18 cellular contexts compared by ENCODE assay signal in genomic region chr2:197405582-197405981, GRCh38. TPM values are rescaled to one million over a fixed set of nuclear protein-coding genes. Genes with fewer than 3 reads are reported as not detected.
DNase-seq lines count a peak whose midpoint lies in the region; ATAC-seq, FAIRE-seq and TF ChIP-seq lines count a peak whose summit lies in the region.
"Had no signal": no experiment of that assay in that cellular context is flagged by ENCODE, and none has a peak within 500 bp of the region (broad histone marks: within the 10 kb centered on the region; RNA-seq: fewer than 3 reads in every experiment).

No MANE protein-coding gene starts in this region.

- 79% methylated on average over 2 of the region's 2 CpGs for WGBS in K562 (ENCODE audit: insufficient coverage, low coverage, missing lambda C conversion rate)

- BruUV-seq in K562 (replicated peaks; lab: Mats Ljungman, UMichigan): no TSS peak

- TF ChIP-seq RAD21 in K562 (CRISPR knock-in tag; conservative IDR thresholded peaks at IDR 0.05 in 1 of 2, IDR thresholded peaks at IDR 0.05 in 1 of 2): no peak

- H3K27me3 ChIP-seq in K562 (ENCODE audit: control insufficient read depth in 2 of 2, insufficient read depth in 2 of 2, low read length in 2 of 2) (no peaks in the 10 kb centered on the region), SJCRH30 (no peaks in the 10 kb centered on the region)
- H3K27me3 ChIP-seq: BLaER1 treated with 17β-estradiol and CSF1 and Interleukin-3, amounts not matched to agents 10 nM and 100 nM had no signal

- FAIRE-seq in G401.6 (lab: Jason Lieb, UNC) (peak; percentile 60), K562 (lab: Jason Lieb, UNC) (no peak), islet of Langerhans (lab: Jason Lieb, UNC) (peak; percentile 71)
- FAIRE-seq: GM12891, GM19239 had no signal

- TF ChIP-seq EP300 in K562 (IDR thresholded peaks at IDR 0.05; ENCODE audit: low read length): no peak

- no peaks in the 10 kb centered on the region for H3K9me3 ChIP-seq in K562 (replicated peaks; ENCODE audit: control insufficient read depth, insufficient read depth, low read depth, low read length)
- H3K9me3 ChIP-seq in SJCRH30 (replicated peaks): no peaks in the 10 kb centered on the region
- H3K9me3 ChIP-seq: BLaER1 treated with 17β-estradiol and CSF1 and Interleukin-3, amounts not matched to agents 10 nM and 100 nM had no signal

- in situ Hi-C loops in K562 (cut with MboI): no loop called here

- no peaks in the 10 kb centered on the region for H4K20me1 ChIP-seq in K562 (replicated peaks; ENCODE audit: control insufficient read depth, insufficient read depth, low read length)

- peaks cover 93% of the 10 kb centered on the region for H3K36me3 ChIP-seq in K562 (ENCODE audit: control insufficient read depth, insufficient read depth, low read length)
- H3K36me3 ChIP-seq in SJCRH30: peaks cover 98% of the 10 kb centered on the region

- TF ChIP-seq CTCF in K562 (IDR thresholded peaks at IDR 0.05 in 2 of 3, conservative IDR thresholded peaks at IDR 0.05 in 1 of 3; ENCODE audit: insufficient read depth in 2 of 3, low read depth in 1 of 3, low read length in 3 of 3): no peak

- no peaks in the 10 kb centered on the region for H3K9me1 ChIP-seq in K562 (ENCODE audit: control insufficient read depth, insufficient read depth, low read length)

- H3K27ac ChIP-seq in K562 (ENCODE audit: extremely low read depth, low read depth, low read length) (no peak overlapping the region), SJCRH30 (no peak overlapping the region)
- H3K27ac ChIP-seq: BLaER1 treated with 17β-estradiol and CSF1 and Interleukin-3, amounts not matched to agents 10 nM and 100 nM had no signal

- POLR2A ChIA-PET in K562 (lab: Yijun Ruan, JAX): interaction anchor here (1.6 kb wide), 1 partner anchor 9 kb away, joined by 4 read pairs; no protein-coding TSS in a partner anchor

- CTCF ChIA-PET in K562 (lab: Yijun Ruan, JAX; ENCODE audit: low intra/inter-chr PET ratio): no interaction called here

- no peak overlapping the region for H2AFZ ChIP-seq in K562 (ENCODE audit: low read depth, low read length)
- H2AFZ ChIP-seq: GM23338 had no signal

- TF ChIP-seq POLR2A in K562 (conservative IDR thresholded peaks at IDR 0.05): no peak

- DNase-seq in K562 (ENCODE audit: extremely low read depth in 1 of 4, low spot score in 3 of 4) (no peak), SJCRH30 (no peak), DMS114 treated with DMSO at 0.1 percent for 48 hours (lab: John Stamatoyannopoulos, UW; ENCODE audit: unreplicated experiment) (no peak), mesenteric fat pad (ENCODE audit: low spot score) (no peak)
- DNase-seq: Calu3; CD8-positive, alpha-beta T cell; DMS53; DND-41; EL; H7; HFFc6 had no signal

- intact Hi-C loops in K562 (cut with micrococcal nuclease): no loop called here

- H3K4me1 ChIP-seq in K562 (replicated peaks in 1 of 2; ENCODE audit: control insufficient read depth in 2 of 2, insufficient read depth in 2 of 2, low read length in 2 of 2) (no peaks in the 10 kb centered on the region), SJCRH30 (no peaks in the 10 kb centered on the region; the same call in 1 of the 2 replicates)
- H3K4me1 ChIP-seq: BLaER1 treated with 17β-estradiol and CSF1 and Interleukin-3, amounts not matched to agents 10 nM and 100 nM had no signal

- H3K79me2 ChIP-seq in K562 (ENCODE audit: control insufficient read depth, insufficient read depth, low read length): no peaks in the 10 kb centered on the region; the same call in 2 of the 3 replicates

- H3K4me2 ChIP-seq in K562 (ENCODE audit: insufficient read depth, low read length): no peak overlapping the region
- H3K4me2 ChIP-seq: BLaER1 treated with 17β-estradiol and CSF1 and Interleukin-3, amounts not matched to agents 10 nM and 100 nM; GM23338 had no signal

- ATAC-seq in K562: no peak
- ATAC-seq: CD8-positive, alpha-beta T cell; GM23338; HCT116 had no signal

- H3K4me3 ChIP-seq in K562 (no peak overlapping the region), SJCRH30 (no peak overlapping the region)
- H3K4me3 ChIP-seq: BLaER1 treated with 17β-estradiol and CSF1 and Interleukin-3, amounts not matched to agents 10 nM and 100 nM; GM23338 had no signal

- no peak overlapping the region for H3K9ac ChIP-seq in K562 (ENCODE audit: insufficient read depth in 1 of 2, low read depth in 2 of 2, low read length in 2 of 2)
- H3K9ac ChIP-seq: BLaER1 treated with 17β-estradiol and CSF1 and Interleukin-3, amounts not matched to agents 10 nM and 100 nM had no signal

TF ChIP-seq in K562, 482 proteins besides CTCF, POLR2A, EP300 and RAD21 (continues in another document):
- TF ChIP-seq ETS2 (tag; IDR thresholded peaks at IDR 0.05; ENCODE audit: borderline replicate concordance, poor library complexity, severe bottlenecking) (no peak), ZNF143 (CRISPR knock-in tag; IDR thresholded peaks at IDR 0.05) (no peak), FOSL1 (tag; conservative IDR thresholded peaks at IDR 0.05) (no peak), NFIC (IDR thresholded peaks at IDR 0.05) (no peak), PCBP2 (IDR thresholded peaks at IDR 0.05; ENCODE audit: low read depth, low read length, poor library complexity, severe bottlenecking) (no peak), SIN3A (IDR thresholded peaks at IDR 0.05; ENCODE audit: borderline replicate concordance in 2 of 2, control insufficient read depth in 1 of 2, low read depth in 2 of 2, low read length in 2 of 2) (no peak), GTF2A2 (tag; IDR thresholded peaks at IDR 0.05) (no peak), MTA3 (IDR thresholded peaks at IDR 0.05; ENCODE audit: borderline replicate concordance) (no peak), NFATC3 (IDR thresholded peaks at IDR 0.05) (no peak), STAT5A (IDR thresholded peaks at IDR 0.05; ENCODE audit: borderline replicate concordance, low read length) (no peak), ZNF316 (IDR thresholded peaks at IDR 0.05) (peak; percentile 85)
- TF ChIP-seq, protein P1, sequence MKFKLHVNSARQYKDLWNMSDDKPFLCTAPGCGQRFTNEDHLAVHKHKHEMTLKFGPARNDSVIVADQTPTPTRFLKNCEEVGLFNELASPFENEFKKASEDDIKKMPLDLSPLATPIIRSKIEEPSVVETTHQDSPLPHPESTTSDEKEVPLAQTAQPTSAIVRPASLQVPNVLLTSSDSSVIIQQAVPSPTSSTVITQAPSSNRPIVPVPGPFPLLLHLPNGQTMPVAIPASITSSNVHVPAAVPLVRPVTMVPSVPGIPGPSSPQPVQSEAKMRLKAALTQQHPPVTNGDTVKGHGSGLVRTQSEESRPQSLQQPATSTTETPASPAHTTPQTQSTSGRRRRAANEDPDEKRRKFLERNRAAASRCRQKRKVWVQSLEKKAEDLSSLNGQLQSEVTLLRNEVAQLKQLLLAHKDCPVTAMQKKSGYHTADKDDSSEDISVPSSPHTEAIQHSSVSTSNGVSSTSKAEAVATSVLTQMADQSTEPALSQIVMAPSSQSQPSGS (CRISPR knock-in tag; IDR thresholded peaks at IDR 0.05): no peak
- TF ChIP-seq, protein P2, sequence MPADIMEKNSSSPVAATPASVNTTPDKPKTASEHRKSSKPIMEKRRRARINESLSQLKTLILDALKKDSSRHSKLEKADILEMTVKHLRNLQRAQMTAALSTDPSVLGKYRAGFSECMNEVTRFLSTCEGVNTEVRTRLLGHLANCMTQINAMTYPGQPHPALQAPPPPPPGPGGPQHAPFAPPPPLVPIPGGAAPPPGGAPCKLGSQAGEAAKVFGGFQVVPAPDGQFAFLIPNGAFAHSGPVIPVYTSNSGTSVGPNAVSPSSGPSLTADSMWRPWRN (IDR thresholded peaks at IDR 0.05; ENCODE audit: low read depth): no peak

RNA-seq across cellular contexts. Expression of gene SF3B1, which starts 29.2 kb away (rescaled TPM):
- 275 and 561 TPM in 2 replicates for total RNA-seq in K562 (2011; cell fraction: chromatin; rRNA removed; ENCODE audit: low replicate concordance)
- total RNA-seq in K562 (2011; cell fraction: nucleolus; rRNA removed): 81.5 and 115 TPM in 2 replicates
- 184 and 196 TPM in 2 replicates for total RNA-seq in K562 (2011; cell fraction: nucleoplasm; rRNA removed)
- total RNA-seq in K562 (2014; rRNA removed) (96.2 and 118 TPM in 2 replicates), K562 (2014; rRNA removed; fragmentation: Illumina TruSeq; extraction: Trizol) (209 and 283 TPM in 2 replicates), K562 (2015; rRNA removed; fragmentation: Illumina TruSeq; extraction: Trizol) (168 and 176 TPM in 2 replicates), K562 (2021) (180 and 182 TPM in 2 replicates), mesenteric fat pad (206 TPM)
- polyA plus RNA-seq in K562 (2011; rRNA removed) (340 and 377 TPM in 2 replicates), K562 (2014; fragmentation: Illumina TruSeq; extraction: Trizol) (238 and 243 TPM in 2 replicates), K562 (2014; fragmentation: Nextera tagmentation; extraction: Ambion mirVana) (100 to 1,000 TPM; 125 to 177 TPM), K562 (2014; rRNA removed) (144 and 145 TPM in 2 replicates)
- 104 and 199 TPM in 2 replicates for polyA plus RNA-seq in K562 (2011; cell fraction: cytosol; rRNA removed)
- polyA plus RNA-seq in K562 (2011; cell fraction: nucleus; rRNA removed): 387 and 786 TPM in 2 replicates
- polyA plus RNA-seq in K562 (2012): 124 and 183 TPM in 2 replicates
- 859 and 924 TPM in 2 replicates for polyA minus RNA-seq in K562 (2011; rRNA and poly(A)+ RNA removed)
- polyA minus RNA-seq in K562 (2011; cell fraction: cytosol; rRNA and poly(A)+ RNA removed): 67.3 and 81.8 TPM in 2 replicates
- polyA minus RNA-seq in K562 (2011; cell fraction: nucleus; rRNA and poly(A)+ RNA removed): 130 and 336 TPM in 2 replicates
- total RNA-seq in SJCRH30 (2014; rRNA removed; shearing (Covaris generic)): 276 and 292 TPM in 2 replicates

RNA-seq across cellular contexts. Expression of gene COQ10B, which starts 47.8 kb away (rescaled TPM):
- total RNA-seq in K562 (2011; cell fraction: chromatin; rRNA removed; ENCODE audit: low replicate concordance): 8.4 and 11.7 TPM in 2 replicates
- total RNA-seq in K562 (2011; cell fraction: nucleolus; rRNA removed): 7.0 and 9.7 TPM in 2 replicates
- total RNA-seq in K562 (2011; cell fraction: nucleoplasm; rRNA removed): 10.8 and 22.4 TPM in 2 replicates
- total RNA-seq in K562 (2014; rRNA removed): 6.9 and 7.6 TPM in 2 replicates
- 13.1 and 15.9 TPM in 2 replicates for total RNA-seq in K562 (2014; rRNA removed; fragmentation: Illumina TruSeq; extraction: Trizol)
- total RNA-seq in K562 (2015; rRNA removed; fragmentation: Illumina TruSeq; extraction: Trizol): 10.8 and 11.1 TPM in 2 replicates
- 8.5 and 9.8 TPM in 2 replicates for total RNA-seq in K562 (2021)
- polyA plus RNA-seq in K562 (2011; rRNA removed): 1.8 and 3.1 TPM in 2 replicates
- 0.86 and 1.4 TPM in 2 replicates for polyA plus RNA-seq in K562 (2011; cell fraction: cytosol; rRNA removed)
- 1.5 and 1.9 TPM in 2 replicates for polyA plus RNA-seq in K562 (2011; cell fraction: nucleus; rRNA removed)
- 6.8 and 10.0 TPM in 2 replicates for polyA plus RNA-seq in K562 (2012)
- polyA plus RNA-seq in K562 (2014; fragmentation: Illumina TruSeq; extraction: Trizol): 8.8 and 9.7 TPM in 2 replicates
- polyA plus RNA-seq in K562 (2014; fragmentation: Nextera tagmentation; extraction: Ambion mirVana): 1 to 10 TPM; 7.2 to 7.7 TPM
- 7.1 and 9.3 TPM in 2 replicates for polyA plus RNA-seq in K562 (2014; rRNA removed)
- 4.2 and 4.7 TPM in 2 replicates for polyA minus RNA-seq in K562 (2011; rRNA and poly(A)+ RNA removed)
- polyA minus RNA-seq in K562 (2011; cell fraction: cytosol; rRNA and poly(A)+ RNA removed): 1.1 and 1.7 TPM in 2 replicates
- polyA minus RNA-seq in K562 (2011; cell fraction: nucleus; rRNA and poly(A)+ RNA removed): 5.7 and 8.9 TPM in 2 replicates
- 18.1 TPM in 2 replicates for total RNA-seq in SJCRH30 (2014; rRNA removed; shearing (Covaris generic))
- total RNA-seq in mesenteric fat pad: 38.2 TPM
